ENCODE assay signal across 8 cellular contexts in genomic region chr19:5826531-5827341, GRCh38. TPM values are rescaled to one million over a fixed set of nuclear protein-coding genes. Genes with fewer than 3 reads are reported as not detected.
DNase-seq lines count a peak whose midpoint lies in the region; ATAC-seq and TF ChIP-seq lines count a peak whose summit lies in the region.

No MANE protein-coding gene starts in this region.

- peak overlapping the region; percentile 3 for H3K27ac ChIP-seq in colonic mucosa

- DNase-seq in DMS79 (lab: John Stamatoyannopoulos, UW) (peak; percentile 87), M059J (ENCODE audit: low read depth) (peak; percentile 61), RPMI8226 (peak; percentile 96), colonic mucosa (peak; percentile 90), mucosa of descending colon (peak; percentile 85 to 91 (median 89))

- no peak for TF ChIP-seq CTCF in colonic mucosa (IDR thresholded peaks at IDR 0.05)
- no peak for TF ChIP-seq CTCF in mucosa of descending colon (IDR thresholded peaks at IDR 0.05)

- no peaks in the 10 kb centered on the region for H3K27me3 ChIP-seq in colonic mucosa

- ATAC-seq in mucosa of descending colon (peak; percentile 49), GM18517 (IDR thresholded peaks at IDR 0.05; ENCODE audit: unreplicated experiment) (no peak), GM21717 (IDR thresholded peaks at IDR 0.05; ENCODE audit: unreplicated experiment) (no peak), GM18520 (IDR thresholded peaks at IDR 0.05; ENCODE audit: unreplicated experiment) (no peak)

- no peaks in the 10 kb centered on the region for H3K9me3 ChIP-seq in colonic mucosa
- H3K9me3 ChIP-seq in mucosa of descending colon = no peaks in the 10 kb centered on the region

- peaks cover 10% of the 10 kb centered on the region for H3K4me1 ChIP-seq in colonic mucosa
- H3K4me1 ChIP-seq in mucosa of descending colon (ENCODE audit: low read depth) = peaks cover 19% of the 10 kb centered on the region

- H3K4me3 ChIP-seq in colonic mucosa (no peak overlapping the region), mucosa of descending colon (no peak overlapping the region)

- no peaks in the 10 kb centered on the region for H3K36me3 ChIP-seq in colonic mucosa
- no peaks in the 10 kb centered on the region for H3K36me3 ChIP-seq in mucosa of descending colon (ENCODE audit: low read depth)

- H3K9ac ChIP-seq in colonic mucosa (ENCODE audit: low read depth in 2 of 2, low read length in 2 of 2) = peak overlapping the region in 1 of 2 donors; percentile 71

- intact Hi-C loops in colonic mucosa (cut with DNase I) = no loop called here
- intact Hi-C loops in mucosa of descending colon (cut with DNase I, micrococcal nuclease) = no loop called here

RNA-seq across cellular contexts. Expression of gene FUT6, which starts 12.8 kb away (rescaled TPM):
- total RNA-seq in M059J (2014; rRNA removed; shearing (Covaris generic)) = not detected in 2 replicates
- total RNA-seq in colonic mucosa = 10 to 100 TPM; 48.9 to 89.4 TPM
- total RNA-seq in mucosa of descending colon = 10 to 100 TPM; 44.4 to 93.6 (median 82.3) TPM

RNA-seq across cellular contexts. Expression of gene NRTN, which starts 21.9 kb away (rescaled TPM):
- 0.67 TPM in 1 of 2 replicates, not detected in the other for total RNA-seq in M059J (2014; rRNA removed; shearing (Covaris generic))
- total RNA-seq in colonic mucosa = 1 to 10 TPM; 1.8 to 2.9 TPM
- 10 to 100 TPM in 1 of 3 donors, 1 to 10 TPM in 1, under 1 TPM in 1; 0.64 to 11.3 (median 1.4) TPM for total RNA-seq in mucosa of descending colon

RNA-seq across cellular contexts. Expression of gene FUT3, which starts 24.5 kb away (rescaled TPM):
- not detected in 2 replicates for total RNA-seq in M059J (2014; rRNA removed; shearing (Covaris generic))
- 100 to 1,000 TPM; 260 to 272 TPM for total RNA-seq in colonic mucosa
- 100 to 1,000 TPM; 128 to 276 (median 215) TPM for total RNA-seq in mucosa of descending colon

RNA-seq across cellular contexts. Expression of gene DUS3L, which starts 35.8 kb away (rescaled TPM):
- total RNA-seq in M059J (2014; rRNA removed; shearing (Covaris generic)) = 12.7 and 24.7 TPM in 2 replicates
- 10 to 100 TPM; 20.8 to 47.6 TPM for total RNA-seq in colonic mucosa
- total RNA-seq in mucosa of descending colon = 10 to 100 TPM; 33.3 to 36.9 (median 35.6) TPM

RNA-seq across cellular contexts. Expression of gene PRR22, which starts 42.2 kb away (rescaled TPM):
- 0.07 and 0.34 TPM in 2 replicates for total RNA-seq in M059J (2014; rRNA removed; shearing (Covaris generic))
- total RNA-seq in colonic mucosa (1 to 10 TPM; 1.4 to 5.7 TPM), mucosa of descending colon (1 to 10 TPM; 3.1 to 6.8 (median 4.1) TPM)

Comparison
In these comparisons a context has a peak if more than half of its experiments do, and no peak if none do; other contexts are left out.
1. RNA of gene FUT6, which starts 12.8 kb away (total RNA-seq): 48.9 to 89.4 TPM in colonic mucosa and 44.4 to 93.6 TPM in mucosa of descending colon; not detected in M059J; every median in the first group is over 10 times any median in the second.
2. RNA of gene FUT3, which starts 24.5 kb away (total RNA-seq): 260 to 272 TPM in colonic mucosa and 128 to 276 TPM in mucosa of descending colon; not detected in M059J; every median in the first group is over 100 times any median in the second.
3. Peak in every context shown above with its lines, with median percentiles within 50 percentile points of each other: DNase-seq.